Comparison of ENCODE assay signal across 8 cellular contexts in the genomic region with DNA sequence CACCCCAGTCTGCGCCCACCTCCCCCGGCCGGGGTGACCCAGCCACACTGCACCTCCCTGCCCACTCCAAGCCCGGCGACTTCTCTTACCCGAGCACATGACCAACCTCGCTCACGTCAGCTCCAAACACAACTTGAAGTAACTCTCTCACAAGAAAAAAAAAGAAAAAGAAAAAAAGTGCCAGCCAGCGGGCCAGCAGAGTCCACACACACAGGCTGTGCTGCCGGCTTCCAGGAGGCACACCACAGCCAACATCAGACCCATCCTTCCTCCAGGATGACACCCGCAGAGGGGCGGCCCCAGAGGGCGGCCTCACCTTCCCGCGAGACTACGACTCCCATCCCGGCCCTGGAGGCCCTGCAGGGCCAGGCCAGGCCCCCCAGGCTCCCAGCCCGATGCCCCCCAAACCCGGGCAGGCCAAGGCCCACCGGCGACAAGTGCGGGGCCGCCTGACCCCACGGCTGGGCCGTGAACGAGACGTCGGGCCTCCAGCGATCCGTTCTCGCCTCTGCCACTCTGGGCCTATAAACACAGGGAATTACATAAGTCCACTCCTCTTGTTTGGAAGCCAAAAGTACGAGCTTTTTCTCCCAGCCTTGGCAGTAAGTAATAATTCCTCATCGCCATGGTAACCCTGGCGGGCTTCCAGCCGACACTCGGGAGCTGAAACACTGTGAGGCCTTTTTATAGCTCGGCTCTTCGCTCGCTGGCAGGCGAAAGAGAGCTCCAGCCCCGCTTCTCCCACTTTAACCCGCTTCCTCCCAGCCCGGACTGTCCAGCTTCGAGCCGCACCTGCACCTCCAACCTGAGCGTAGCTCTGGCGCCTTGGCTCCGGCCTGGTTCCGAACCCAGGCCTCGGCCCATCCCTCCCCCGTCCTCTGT. TPM values are rescaled to one million over a fixed set of nuclear protein-coding genes. Genes with fewer than 3 reads are reported as not detected.
DNase-seq lines count a peak whose midpoint lies in the region; ATAC-seq and TF ChIP-seq lines count a peak whose summit lies in the region.

No MANE protein-coding gene starts in this region.

- H3K36me3 ChIP-seq in fibroblast of lung (ENCODE audit: control insufficient read depth, insufficient read depth, low read length) = peaks cover 3% of the 10 kb centered on the region

- H3K4me3 Mint-ChIP-seq in T-helper 17 cell (no peak overlapping the region), naive B cell (peak overlapping the region in 6 of 8 donors; percentile 5 to 86 (median 53))

- H3K36me3 Mint-ChIP-seq in T-helper 17 cell (ENCODE audit: low read depth) (no peaks in the 10 kb centered on the region), naive B cell (peaks cover 0 to 3% of the 10 kb centered on the region in 2 donors)

- H2AFZ ChIP-seq in fibroblast of lung (ENCODE audit: low read length) = no peak overlapping the region

- H3K27ac Mint-ChIP-seq in T-helper 17 cell = peak overlapping the region; percentile 43
- H3K27ac Mint-ChIP-seq in naive B cell = peak overlapping the region; percentile 69 to 95 (median 81)

- H4K20me1 ChIP-seq in fibroblast of lung (ENCODE audit: control insufficient read depth, extremely low read depth, insufficient read depth, low read length) = peaks cover 2% of the 10 kb centered on the region

- no peak for ATAC-seq in T-helper 17 cell
- no peak for ATAC-seq in naive B cell (ENCODE audit: low read depth in 2 of 2)
- ATAC-seq in GM21619 (IDR thresholded peaks at IDR 0.05; ENCODE audit: unreplicated experiment) = no peak
- ATAC-seq in HG02885 (IDR thresholded peaks at IDR 0.05; ENCODE audit: poor library complexity, unreplicated experiment) = no peak
- no peak for ATAC-seq in HG03045 (IDR thresholded peaks at IDR 0.05; ENCODE audit: unreplicated experiment)

- no peaks in the 10 kb centered on the region for H3K9me3 ChIP-seq in T-helper 17 cell (ENCODE audit: control insufficient read depth, low read length, poor library complexity, severe bottlenecking)
- H3K9me3 ChIP-seq in fibroblast of lung (ENCODE audit: control insufficient read depth, insufficient read depth, low read depth, low read length) = no peaks in the 10 kb centered on the region

- H3K4me3 ChIP-seq in fibroblast of lung (replicated peaks in 1 of 4; ENCODE audit: control extremely low read depth in 1 of 4, insufficient read depth in 1 of 4, low read depth in 3 of 4, low read length in 4 of 4) = peak overlapping the region; percentile 10 to 56 (median 18)

- DNase-seq in CD1c-positive myeloid dendritic cell (ENCODE audit: extremely low spot score) (peak; percentile 71), NCI-H1105 (lab: John Stamatoyannopoulos, UW) (peak; percentile 97), T-helper 17 cell (no peak), fibroblast of lung (ENCODE audit: low read depth in 2 of 2) (peak; percentile 100), naive B cell (no peak)

- H3K4me1 ChIP-seq in fibroblast of lung (ENCODE audit: control insufficient read depth, extremely low read depth, insufficient read depth, low read length) = peaks cover 27% of the 10 kb centered on the region

- no peak for TF ChIP-seq CTCF in fibroblast of lung (conservative IDR thresholded peaks at IDR 0.05 in 1 of 2, IDR thresholded peaks at IDR 0.05 in 1 of 2; ENCODE audit: low read depth in 1 of 2, low read length in 2 of 2)

- H3K4me2 ChIP-seq in fibroblast of lung (ENCODE audit: extremely low read depth, insufficient read depth, low read length) = peak overlapping the region; percentile 81

- H3K27me3 Mint-ChIP-seq in T-helper 17 cell = no peaks in the 10 kb centered on the region
- H3K27me3 Mint-ChIP-seq in naive B cell = peaks cover 0 to 17% (median 0%) of the 10 kb centered on the region in 3 donors

- H3K4me1 Mint-ChIP-seq in T-helper 17 cell (peaks cover 14% of the 10 kb centered on the region), naive B cell (peaks cover 53 to 63% (median 53%) of the 10 kb centered on the region in 3 donors)

- peaks cover 40% of the 10 kb centered on the region for H3K79me2 ChIP-seq in fibroblast of lung (ENCODE audit: control insufficient read depth, insufficient read depth, low read length)

- peak overlapping the region; percentile 92 for H3K9ac ChIP-seq in fibroblast of lung (ENCODE audit: insufficient read depth, low read length)

- H3K27ac ChIP-seq in fibroblast of lung (ENCODE audit: insufficient read depth, low read length) = peak overlapping the region; percentile 90

- no peaks in the 10 kb centered on the region for H3K27me3 ChIP-seq in fibroblast of lung (ENCODE audit: control insufficient read depth, insufficient read depth, low read length)

- H3K9me3 Mint-ChIP-seq in naive B cell = no peaks in the 10 kb centered on the region

RNA-seq across cellular contexts. Expression of a gene that starts 49.1 kb away (rescaled TPM):
- total RNA-seq in T-helper 17 cell (100 to 1,000 TPM; 107 to 119 TPM), fibroblast of lung (13.1 and 17.2 TPM in 2 replicates)
- polyA plus RNA-seq in fibroblast of lung (6.1 and 7.2 TPM in 2 replicates), naive B cell (ENCODE audit: low read depth in 6 of 6) (10 to 100 TPM in 1 of 6 donors, 1 to 10 TPM in 5; 2.4 to 15.8 (median 4.0) TPM)
- polyA plus RNA-seq in fibroblast of lung (2012) = 49.7 and 79.6 TPM in 2 replicates
- polyA minus RNA-seq in fibroblast of lung (ENCODE audit: low replicate concordance) = 29.1 and 47.4 TPM in 2 replicates

Comparison
In these comparisons a context has a peak if more than half of its experiments do, and no peak if none do; other contexts are left out.
1. DNase-seq: peak in CD1c-positive myeloid dendritic cell (single experiment), NCI-H1105 (single experiment) and fibroblast of lung (2 of 2); none in T-helper 17 cell (0 of 3) and naive B cell (single experiment).